Comparison of ENCODE assay signal across 10 cellular contexts in the genomic region with DNA sequence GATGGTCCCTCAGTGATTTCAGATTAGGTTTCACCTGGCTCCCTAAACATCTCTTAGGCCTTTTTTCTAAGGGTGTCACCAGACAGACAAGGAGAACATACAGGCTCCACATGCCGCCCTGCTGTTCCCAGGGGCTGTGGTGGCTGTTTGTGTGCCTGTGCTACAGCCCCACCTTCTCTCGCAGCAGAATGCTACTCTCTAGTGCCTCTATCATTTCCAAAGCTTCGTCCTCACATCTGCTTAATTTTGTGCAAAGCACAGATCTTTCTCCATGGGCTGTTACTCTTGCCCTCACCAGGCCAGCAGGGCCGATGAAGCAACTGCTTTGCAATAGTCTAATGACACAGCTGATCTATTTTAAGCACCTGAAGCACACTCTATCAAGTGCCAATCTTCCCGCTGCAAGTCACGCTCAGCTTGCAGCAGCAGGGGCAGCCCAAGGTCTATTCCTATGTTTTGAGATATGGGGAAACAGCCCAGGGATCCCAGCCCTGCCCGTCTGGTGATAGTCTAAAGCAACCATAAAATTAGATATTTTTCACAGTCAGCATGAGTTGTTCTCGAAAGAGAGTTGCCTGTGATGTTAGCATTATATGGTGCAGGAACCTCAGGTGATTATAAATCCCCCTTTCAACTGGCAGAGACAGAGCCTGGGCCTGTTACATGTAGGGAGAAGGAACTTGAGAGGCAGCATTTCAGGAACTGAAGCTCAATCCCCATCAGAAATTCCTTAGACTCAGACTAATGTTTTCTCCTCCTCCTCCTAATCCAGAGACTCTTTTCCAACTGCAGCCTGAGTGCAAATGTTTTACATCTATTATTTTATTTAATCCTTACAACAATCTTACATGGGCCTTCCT. TPM values are rescaled to one million over a fixed set of nuclear protein-coding genes. Genes with fewer than 3 reads are reported as not detected.
A peak's percentile ranks its signal among the peaks of the same experiment; 100 is the strongest.
DNase-seq lines count a peak whose midpoint lies in the region; ATAC-seq, FAIRE-seq and TF ChIP-seq lines count a peak whose summit lies in the region.
"Had no signal": no experiment of that assay in that cellular context is flagged by ENCODE, and none has a peak within 500 bp of the region (broad histone marks: within the 10 kb centered on the region; RNA-seq: fewer than 3 reads in every experiment).

No MANE protein-coding gene starts in this region.

- H3K4me2 ChIP-seq in HepG2 (ENCODE audit: low read depth, low read length), result 0 out of 2 replicates have a peak overlapping the region, but pooled peaks have one; percentile 10

- peaks cover 17% of the 10 kb centered on the region for H3K4me1 ChIP-seq in body of pancreas
- H3K4me1 ChIP-seq in HepG2 (ENCODE audit: insufficient read depth, low read length), result peaks cover 84% of the 10 kb centered on the region

- H3K9me3 ChIP-seq in body of pancreas, result no peaks in the 10 kb centered on the region
- no peaks in the 10 kb centered on the region for H3K9me3 ChIP-seq in HepG2 (ENCODE audit: low read length)

- no TSS peak for BruUV-seq in HepG2 (replicated peaks; lab: Mats Ljungman, UMichigan)

- CTCF ChIA-PET in HepG2 (lab: Yijun Ruan, JAX; ENCODE audit: low intra/inter-chr PET ratio, low total read pairs), result no interaction called here

- H3K27me3 ChIP-seq in body of pancreas (no peaks in the 10 kb centered on the region), HepG2 (ENCODE audit: control insufficient read depth in 1 of 2, insufficient read depth in 2 of 2, low read length in 2 of 2) (no peaks in the 10 kb centered on the region)

- in situ Hi-C loops in HepG2 (cut with HindIII; ENCODE audit: extremely low pct_ligation_motif_present, low pct_unique_long_range_greater_than_20kb), result no loop called here

- TF ChIP-seq EP300 in HepG2 (IDR thresholded peaks at IDR 0.05; ENCODE audit: low read depth in 2 of 2, low read length in 2 of 2) (no peak), HepG2 (CRISPR knock-in tag; IDR thresholded peaks at IDR 0.05; ENCODE audit: borderline replicate concordance) (no peak)

- peak overlapping the region; percentile 37; the same call in 1 of the 2 replicates for H3K9ac ChIP-seq in HepG2 (ENCODE audit: insufficient read depth, low read depth, low read length)

- H2AFZ ChIP-seq in HepG2 (ENCODE audit: low read length), result no peak overlapping the region

- no peaks in the 10 kb centered on the region for H3K79me2 ChIP-seq in HepG2 (ENCODE audit: insufficient read depth, low read length)

- TF ChIP-seq CTCF in body of pancreas (IDR thresholded peaks at IDR 0.05), result no peak
- no peak for TF ChIP-seq CTCF in HepG2 (CRISPR knock-in tag; IDR thresholded peaks at IDR 0.05)

- H3K27me3 Mint-ChIP-seq in activated T-helper 1 cell treated with anti-CD3 and anti-CD28 coated beads, Interleukin-12 subunit alpha, Interleukin-12 subunit beta, Interleukin-2, Interleukin-4 antibody, amounts not matched to agents 30 ng/mL and 10 ng/mL and 1 ng/mL, durations not matched to agents 14 hours and 24 hours and 36 hours (ENCODE audit: insufficient read depth), result peaks cover 12% of the 10 kb centered on the region

- no peak overlapping the region for H3K4me3 Mint-ChIP-seq in activated T-helper 1 cell treated with anti-CD3 and anti-CD28 coated beads, Interleukin-12 subunit alpha, Interleukin-12 subunit beta, Interleukin-2, Interleukin-4 antibody, amounts not matched to agents 30 ng/mL and 10 ng/mL and 1 ng/mL, durations not matched to agents 14 hours and 24 hours and 36 hours
- H3K4me3 Mint-ChIP-seq: H9 had no signal

- no peak for TF ChIP-seq RAD21 in HepG2 (CRISPR knock-in tag; IDR thresholded peaks at IDR 0.05)

- H3K27ac Mint-ChIP-seq in activated T-helper 1 cell treated with anti-CD3 and anti-CD28 coated beads, Interleukin-12 subunit alpha, Interleukin-12 subunit beta, Interleukin-2, Interleukin-4 antibody, amounts not matched to agents 30 ng/mL and 10 ng/mL and 1 ng/mL, durations not matched to agents 14 hours and 24 hours and 36 hours, result no peak overlapping the region
- H3K27ac Mint-ChIP-seq: H9 had no signal

- FAIRE-seq in HepG2 (lab: Jason Lieb, UNC), result no peak
- FAIRE-seq in GM12891 (lab: Jason Lieb, UNC), result no peak

- H3K27ac ChIP-seq in body of pancreas (peak overlapping the region in 2 of 4 donors; percentile 4 to 10), HepG2 (ENCODE audit: extremely low read length, insufficient read depth, low read length) (peak overlapping the region; percentile 84)

- 47 to 57% methylated on average over 8 of the region's 8 CpGs for WGBS in body of pancreas, 2 donors
- WGBS in HepG2 (ENCODE audit: low lambda C conversion rate), result 63% methylated on average over 8 of the region's 8 CpGs

- H4K20me1 ChIP-seq in HepG2 (ENCODE audit: insufficient read depth, low read length), result no peaks in the 10 kb centered on the region

- H3K4me1 Mint-ChIP-seq in activated T-helper 1 cell treated with anti-CD3 and anti-CD28 coated beads, Interleukin-12 subunit alpha, Interleukin-12 subunit beta, Interleukin-2, Interleukin-4 antibody, amounts not matched to agents 30 ng/mL and 10 ng/mL and 1 ng/mL, durations not matched to agents 14 hours and 24 hours and 36 hours (ENCODE audit: low read depth), result no peaks in the 10 kb centered on the region

- no peak for TF ChIP-seq POLR2A in body of pancreas (IDR thresholded peaks at IDR 0.05)
- no peak for TF ChIP-seq POLR2A in HepG2 (IDR thresholded peaks at IDR 0.05; ENCODE audit: insufficient read depth in 1 of 2, low read depth in 2 of 2, low read length in 2 of 2)
- no peak for TF ChIP-seq POLR2A in GM12891 (IDR thresholded peaks at IDR 0.05; ENCODE audit: low read depth, low read length)

- no peaks in the 10 kb centered on the region for H3K36me3 Mint-ChIP-seq in activated T-helper 1 cell treated with anti-CD3 and anti-CD28 coated beads, Interleukin-12 subunit alpha, Interleukin-12 subunit beta, Interleukin-2, Interleukin-4 antibody, amounts not matched to agents 30 ng/mL and 10 ng/mL and 1 ng/mL, durations not matched to agents 14 hours and 24 hours and 36 hours (ENCODE audit: low read depth)

- POLR2A ChIA-PET in HepG2 (lab: Yijun Ruan, JAX), result interaction anchor here (2.1 to 8.0 kb wide), 2 partner anchors 20 to 75 kb away, joined by 6 to 89 read pairs; no protein-coding TSS in a partner anchor

- H3K36me3 ChIP-seq in body of pancreas (replicated peaks in 1 of 2; ENCODE audit: insufficient read depth in 1 of 2, low read depth in 2 of 2) (no peaks in the 10 kb centered on the region), HepG2 (replicated peaks in 1 of 2; ENCODE audit: control insufficient read depth in 1 of 2, insufficient read depth in 2 of 2, low read length in 2 of 2) (no peaks in the 10 kb centered on the region)

- no peak overlapping the region for H3K4me3 ChIP-seq in body of pancreas
- H3K4me3 ChIP-seq in HepG2 (replicated peaks in 1 of 3; ENCODE audit: insufficient read depth in 1 of 3, low read depth in 2 of 3, low read length in 3 of 3), result no peak overlapping the region

- intact Hi-C loops in body of pancreas (cut with DNase I), result no loop called here
- intact Hi-C loops in HepG2 (cut with micrococcal nuclease; ENCODE audit: unreplicated experiment), result no loop called here
- intact Hi-C loops in activated T-helper 1 cell treated with anti-CD3 and anti-CD28 coated beads, Interleukin-12 subunit alpha, Interleukin-12 subunit beta, Interleukin-2, Interleukin-4 antibody, amounts not matched to agents 30 ng/mL and 10 ng/mL and 1 ng/mL, durations not matched to agents 14 hours and 24 hours and 36 hours (cut with micrococcal nuclease), result no loop called here

- peak; percentile 25 for ATAC-seq in body of pancreas
- ATAC-seq in HepG2, result peak; percentile 10; the same call in 1 of the 3 replicates

- DNase-seq in AG08396 (ENCODE audit: low spot score) (peak; percentile 54), NCI-H1694 treated with DMSO at 0.1 percent for 48 hours (lab: John Stamatoyannopoulos, UW) (peak; percentile 70), body of pancreas (peak; percentile 13 to 65 (median 60)), HepG2 (ENCODE audit: low spot score) (peak; percentile 50), GM12891 (ENCODE audit: insufficient read length, low spot score) (no peak), GM19240 (ENCODE audit: insufficient read length, low spot score) (no peak), NCI-H146 treated with DMSO at 0.1 percent for 48 hours (lab: John Stamatoyannopoulos, UW; ENCODE audit: unreplicated experiment) (no peak)
- DNase-seq in activated T-helper 1 cell treated with anti-CD3 and anti-CD28 coated beads, Interleukin-12 subunit alpha, Interleukin-12 subunit beta, Interleukin-2, Interleukin-4 antibody, amounts not matched to agents 30 ng/mL and 10 ng/mL and 1 ng/mL, durations not matched to agents 14 hours and 24 hours and 36 hours (ENCODE audit: low spot score), result no peak
- DNase-seq: H9, NCI-H2081 treated with DMSO at 0.1 percent for 48 hours had no signal

- no peaks in the 10 kb centered on the region for H3K9me3 Mint-ChIP-seq in activated T-helper 1 cell treated with anti-CD3 and anti-CD28 coated beads, Interleukin-12 subunit alpha, Interleukin-12 subunit beta, Interleukin-2, Interleukin-4 antibody, amounts not matched to agents 30 ng/mL and 10 ng/mL and 1 ng/mL, durations not matched to agents 14 hours and 24 hours and 36 hours
- H3K9me3 Mint-ChIP-seq: H9 had no signal

RNA-seq across cellular contexts. Expression of a gene that starts 12.7 kb away (rescaled TPM):
- total RNA-seq in body of pancreas (10 to 100 TPM in 1 of 2 donors, 1 to 10 TPM in 1; 3.9 to 11.2 TPM), HepG2 (2016; rRNA removed; fragmentation: Illumina TruSeq; extraction: Trizol) (0.53 and 0.67 TPM in 2 replicates)
- 0.26 and 0.61 TPM in 2 replicates for total RNA-seq in HepG2 (2016; cell fraction: cytosol; rRNA removed; fragmentation: Illumina TruSeq; extraction: Trizol; ENCODE audit: low read depth)
- 0.61 and 0.63 TPM in 2 replicates for total RNA-seq in HepG2 (2016; cell fraction: insoluble cytoplasmic fraction; rRNA removed; fragmentation: Illumina TruSeq; extraction: Trizol)
- 0.90 and 0.93 TPM in 2 replicates for total RNA-seq in HepG2 (2016; cell fraction: membrane; rRNA removed; fragmentation: Illumina TruSeq; extraction: Trizol)
- 0.72 and 1.0 TPM in 2 replicates for total RNA-seq in HepG2 (2016; cell fraction: nucleus; rRNA removed; fragmentation: Illumina TruSeq; extraction: Trizol)
- 6.3 and 9.7 TPM in 2 replicates for polyA plus RNA-seq in HepG2 (2011; rRNA removed)
- 4.9 and 6.0 TPM in 2 replicates for polyA plus RNA-seq in HepG2 (2011; cell fraction: cytosol; rRNA removed)
- polyA plus RNA-seq in HepG2 (2011; cell fraction: nucleus; rRNA removed), result 24.1 and 26.3 TPM in 2 replicates
- polyA plus RNA-seq in HepG2 (2012), result 10.3 and 13.7 TPM in 2 replicates
- 0.49 and 0.66 TPM in 2 replicates for polyA plus RNA-seq in HepG2 (2016; cell fraction: cytosol; fragmentation: Illumina TruSeq; extraction: Trizol; ENCODE audit: low read depth)
- polyA plus RNA-seq in HepG2 (2016; cell fraction: insoluble cytoplasmic fraction; fragmentation: Illumina TruSeq; extraction: Trizol; ENCODE audit: low read depth), result 0.87 and 1.1 TPM in 2 replicates
- 1.1 and 1.4 TPM in 2 replicates for polyA plus RNA-seq in HepG2 (2016; cell fraction: membrane; fragmentation: Illumina TruSeq; extraction: Trizol; ENCODE audit: low read depth)
- 1.6 and 2.5 TPM in 2 replicates for polyA plus RNA-seq in HepG2 (2016; cell fraction: nucleus; fragmentation: Illumina TruSeq; extraction: Trizol; ENCODE audit: insufficient read depth, low read depth)
- polyA minus RNA-seq in HepG2 (2011; rRNA and poly(A)+ RNA removed; ENCODE audit: low replicate concordance), result 3.1 and 22.0 TPM in 2 replicates
- 2.4 and 4.0 TPM in 2 replicates for polyA minus RNA-seq in HepG2 (2011; cell fraction: cytosol; rRNA and poly(A)+ RNA removed)
- 15.7 and 24.0 TPM in 2 replicates for polyA minus RNA-seq in HepG2 (2011; cell fraction: nucleus; rRNA and poly(A)+ RNA removed)
- not detected for polyA plus RNA-seq in GM12891 (2012; ENCODE audit: low read depth, missing spikeins)
- total RNA-seq in activated T-helper 1 cell treated with anti-CD3 and anti-CD28 coated beads, Interleukin-12 subunit alpha, Interleukin-12 subunit beta, Interleukin-2, Interleukin-4 antibody, amounts not matched to agents 30 ng/mL and 10 ng/mL and 1 ng/mL, durations not matched to agents 14 hours and 24 hours and 36 hours, result not detected in 2 replicates

Comparison
In these comparisons a context has a peak if more than half of its experiments do, and no peak if none do; other contexts are left out.
1. DNase-seq: peak in AG08396 (single experiment), NCI-H1694 treated with DMSO at 0.1 percent for 48 hours (single experiment), body of pancreas (4 of 4) and HepG2 (single experiment); none in GM12891 (single experiment), GM19240 (single experiment), NCI-H146 treated with DMSO at 0.1 percent for 48 hours (single experiment) and activated T-helper 1 cell treated with anti-CD3 and anti-CD28 coated beads, Interleukin-12 subunit alpha, Interleukin-12 subunit beta, Interleukin-2, Interleukin-4 antibody, amounts not matched to agents 30 ng/mL and 10 ng/mL and 1 ng/mL, durations not matched to agents 14 hours and 24 hours and 36 hours (single experiment).